15 cellular contexts compared by ENCODE assay signal in the genomic region with DNA sequence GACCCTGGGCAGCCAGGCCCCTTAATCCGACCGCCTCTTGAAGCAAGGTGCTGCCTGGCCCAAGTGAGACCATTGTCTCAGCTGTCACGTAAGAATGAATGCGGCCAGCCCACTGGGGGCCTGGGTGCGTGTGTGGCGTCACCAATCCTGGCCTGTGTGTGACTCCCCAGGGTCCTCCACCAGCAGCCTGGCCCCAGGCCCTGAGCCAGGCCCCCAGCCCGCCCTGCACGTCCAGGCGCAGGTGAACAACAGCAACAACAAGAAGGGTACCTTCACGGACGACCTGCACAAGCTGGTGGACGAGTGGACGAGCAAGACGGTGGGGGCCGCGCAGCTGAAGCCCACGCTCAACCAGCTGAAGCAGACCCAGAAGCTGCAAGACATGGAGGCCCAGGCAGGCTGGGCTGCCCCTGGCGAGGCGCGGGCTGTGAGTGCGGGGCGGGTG.
"Had no signal": no experiment of that assay in that cellular context is flagged by ENCODE, and none has a peak within 500 bp of the region (broad histone marks: within the 10 kb centered on the region; RNA-seq: fewer than 3 reads in every experiment).

No MANE protein-coding gene starts in this region.

- H3K4me3 Mint-ChIP-seq: activated naive CD8-positive, alpha-beta T cell had no signal

- H3K27me3 Mint-ChIP-seq: activated naive CD8-positive, alpha-beta T cell had no signal

- H3K27ac Mint-ChIP-seq: activated naive CD8-positive, alpha-beta T cell had no signal

- H3K4me3 ChIP-seq: lung, ovary had no signal

- H3K27ac ChIP-seq: ovary had no signal

- H3K9me3 ChIP-seq: ovary had no signal

- H3K36me3 Mint-ChIP-seq: activated naive CD8-positive, alpha-beta T cell had no signal

- DNase-seq: activated CD4-positive, alpha-beta T cell treated with anti-CD3 and anti-CD28 coated beads, Interleukin-2, amount 50 U/mL, for 1 hour; activated CD4-positive, CD25-positive, alpha-beta regulatory T cell; activated T-cell treated with anti-CD3 and anti-CD28 coated beads, Interleukin-2, amount 50 U/mL, for 1 hour; amniotic stem cell; caudate nucleus; cortex of kidney; effector CD8-positive, alpha-beta T cell; foreskin fibroblast; hypothalamus; midbrain; stimulated activated CD4-positive, alpha-beta T cell treated with anti-CD3 and anti-CD28 coated beads, Interleukin-2, amount 100 ng/mL, for 48 hours; stimulated activated naive CD4-positive, alpha-beta T cell treated with Interleukin-2 at 50 U/mL for 16 hours had no signal

- H3K36me3 ChIP-seq: ovary had no signal
